In the genomic region with DNA sequence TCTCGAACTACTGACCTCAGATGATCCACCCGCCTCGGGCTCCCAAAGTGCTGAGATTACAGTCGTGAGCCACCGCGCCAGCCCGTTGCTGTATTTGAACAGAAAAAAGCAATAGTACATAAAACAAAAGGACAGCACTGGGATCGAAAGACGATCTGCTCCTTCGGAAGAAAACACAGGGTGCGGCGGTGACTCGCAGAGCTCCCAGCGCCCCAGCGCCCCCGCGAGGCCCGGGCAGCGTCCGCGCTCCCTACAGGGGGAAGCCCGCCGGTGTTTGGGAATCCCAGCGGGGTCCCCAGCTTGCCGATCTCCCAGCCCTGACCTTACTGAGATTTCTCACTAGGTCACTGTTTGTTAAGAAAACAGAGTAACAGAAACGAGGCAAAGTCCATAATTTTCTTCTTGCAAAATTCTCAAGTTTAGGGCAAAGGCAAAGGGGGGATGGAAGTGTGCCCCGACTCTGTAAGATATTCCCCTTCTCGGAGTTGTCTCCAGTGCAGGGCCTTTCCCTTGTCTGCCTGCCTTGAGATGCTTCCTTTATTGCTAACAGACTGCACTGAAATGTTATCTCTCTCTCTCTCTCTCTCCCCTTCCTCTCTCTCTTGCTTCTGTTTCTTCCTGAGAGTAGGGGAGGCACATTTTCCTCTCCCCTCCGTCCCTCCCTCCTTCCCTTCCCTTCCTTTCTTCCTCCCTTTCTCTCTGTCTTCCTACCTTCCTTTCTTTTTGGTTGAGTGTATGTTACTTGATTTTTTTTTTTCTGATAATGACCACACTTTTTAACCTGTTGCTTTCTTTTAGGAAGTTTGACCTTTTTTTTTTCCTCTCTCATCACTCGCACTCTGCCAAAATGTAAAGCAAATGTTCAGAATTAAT, we compare ENCODE assay signal across 1 cellular context.
TF ChIP-seq lines count a peak whose summit lies in the region.

No MANE protein-coding gene starts in this region.

TF ChIP-seq in HCT116, 20 proteins besides CTCF, POLR2A, EP300 and RAD21 (continued from another document):
- no peak for TF ChIP-seq ZBTB33 (IDR thresholded peaks at IDR 0.05; ENCODE audit: extremely low read depth, insufficient replicate concordance, low read length)
